In the genomic region with DNA sequence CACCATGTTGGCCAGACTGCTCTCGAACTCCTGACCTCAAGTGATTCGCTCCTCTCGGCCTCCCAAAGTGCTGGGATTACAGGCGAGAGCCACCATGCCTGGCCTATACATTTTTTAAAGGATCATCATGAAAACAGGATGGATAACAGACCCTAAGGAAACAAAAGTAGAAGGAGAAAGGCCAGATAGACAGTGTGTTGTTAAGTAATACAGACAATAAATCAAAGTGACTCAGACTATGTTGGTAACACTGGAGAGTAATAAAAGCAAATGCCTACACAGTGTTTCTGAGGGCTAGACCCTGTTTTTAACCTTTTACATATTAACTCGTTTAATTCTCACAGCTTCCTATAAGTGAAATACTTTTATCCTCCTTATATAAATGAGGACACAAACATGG, we compare ENCODE assay signal across 11 cellular contexts.
"Had no signal": no experiment of that assay in that cellular context is flagged by ENCODE, and none has a peak within 500 bp of the region (broad histone marks: within the 10 kb centered on the region; RNA-seq: fewer than 3 reads in every experiment).

No MANE protein-coding gene starts in this region.

- H3K4me3 ChIP-seq: dorsolateral prefrontal cortex, pancreas, suprapubic skin, upper lobe of right lung had no signal

- H3K27me3 ChIP-seq: pancreas, suprapubic skin, upper lobe of right lung had no signal

- H3K36me3 ChIP-seq: pancreas, suprapubic skin, upper lobe of right lung had no signal

- H3K4me1 ChIP-seq: pancreas, suprapubic skin, upper lobe of right lung had no signal

- DNase-seq: activated CD4-positive, alpha-beta T cell treated with anti-CD3 and anti-CD28 coated beads for 1 hour; activated CD4-positive, alpha-beta T cell treated with anti-CD3 and anti-CD28 coated beads, Interleukin-2, amount 50 U/mL, for 48 hours; activated CD8-positive, alpha-beta memory T cell treated with anti-CD3 and anti-CD28 coated beads, Interleukin-2, amount 10 ng/mL, durations not matched to agents 7 days and 5 days; activated effector memory CD4-positive, alpha-beta T cell treated with Interleukin-2 at 50 U/mL for 16 hours; activated T-cell treated with anti-CD3 and anti-CD28 coated beads, Interleukin-2, amount 50 U/mL, for 24 hours; dorsolateral prefrontal cortex; kidney; pancreas; SW 1271; upper lobe of right lung had no signal

- H3K9me3 ChIP-seq: pancreas, suprapubic skin, upper lobe of right lung had no signal

- H3K27ac ChIP-seq: dorsolateral prefrontal cortex, pancreas, suprapubic skin, upper lobe of right lung had no signal
